ENCODE assay signal across 8 cellular contexts in the genomic region with DNA sequence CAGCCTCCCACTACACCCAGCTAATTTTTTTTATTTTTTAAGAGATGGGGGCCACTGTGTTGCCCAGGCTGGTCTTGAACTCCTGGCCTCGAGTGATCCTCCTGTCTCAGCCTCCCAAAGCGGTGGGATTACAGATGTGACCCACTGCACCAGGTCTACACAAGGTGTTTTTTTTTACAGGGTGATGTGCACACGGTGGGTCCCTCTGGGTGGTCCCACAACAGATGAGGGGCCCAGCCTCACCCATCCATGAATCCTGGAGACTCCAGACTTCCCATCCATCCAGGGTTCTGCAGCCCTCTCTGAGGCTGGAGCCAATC. TPM values are rescaled to one million over a fixed set of nuclear protein-coding genes. Genes with fewer than 3 reads are reported as not detected.
DNase-seq lines count a peak whose midpoint lies in the region; ATAC-seq and TF ChIP-seq lines count a peak whose summit lies in the region.

No MANE protein-coding gene starts in this region.

- H3K9ac ChIP-seq in skeletal muscle tissue (ENCODE audit: low read depth in 1 of 3, low read length in 3 of 3): peak overlapping the region; percentile 61 to 85 (median 80)

- H3K27me3 Mint-ChIP-seq in GM23338 (ENCODE audit: insufficient read depth, low read depth, poor library complexity) (peaks cover 58% of the 10 kb centered on the region), T-helper 17 cell (no peaks in the 10 kb centered on the region)

- H3K27ac ChIP-seq in GM23338 (ENCODE audit: low read depth) (no peak overlapping the region), foreskin keratinocyte (peak overlapping the region; percentile 29), skeletal muscle tissue (ENCODE audit: low read depth, low read length) (peak overlapping the region; percentile 90)

- H3K27me3 ChIP-seq in GM23338 (ENCODE audit: insufficient read depth) (peaks cover 67% of the 10 kb centered on the region), foreskin keratinocyte (peaks cover 47% of the 10 kb centered on the region), skeletal muscle tissue (ENCODE audit: control insufficient read depth in 3 of 3, insufficient read depth in 3 of 3, low read length in 3 of 3) (no peaks in the 10 kb centered on the region)

- DNase-seq in GM23338 (ENCODE audit: low spot score) (no peak), T-helper 17 cell (no peak), foreskin keratinocyte (no peak), DMS79 (lab: John Stamatoyannopoulos, UW) (no peak), NCI-H2171 treated with DMSO at 0.1 percent for 48 hours (lab: John Stamatoyannopoulos, UW) (no peak)

- H3K9me3 ChIP-seq in T-helper 17 cell (ENCODE audit: control insufficient read depth, low read length, poor library complexity, severe bottlenecking) (no peaks in the 10 kb centered on the region), skeletal muscle tissue (ENCODE audit: control insufficient read depth in 3 of 3, low read length in 3 of 3) (no peaks in the 10 kb centered on the region)

- H3K9me3 Mint-ChIP-seq in GM23338: no peaks in the 10 kb centered on the region; the same call in 2 of the 3 replicates

- no peaks in the 10 kb centered on the region for H3K36me3 ChIP-seq in GM23338 (ENCODE audit: insufficient read depth)
- H3K36me3 ChIP-seq in skeletal muscle tissue (ENCODE audit: control insufficient read depth in 3 of 3, insufficient read depth in 3 of 3, low read length in 3 of 3): peaks cover 11 to 28% (median 17%) of the 10 kb centered on the region in 3 donors

- H3F3A ChIP-seq in GM23338 (replicated peaks; ENCODE audit: low read depth): no peaks in the 10 kb centered on the region

- H3K36me3 Mint-ChIP-seq in GM23338 (ENCODE audit: low read depth): no peaks in the 10 kb centered on the region
- H3K36me3 Mint-ChIP-seq in T-helper 17 cell (ENCODE audit: low read depth): peaks cover 17% of the 10 kb centered on the region

- H3K4me3 ChIP-seq in GM23338 (peak overlapping the region; percentile 62), skeletal muscle tissue (ENCODE audit: low read length in 3 of 3) (peak overlapping the region; percentile 63 to 77 (median 66))

- H3K4me1 ChIP-seq in GM23338 (ENCODE audit: insufficient read depth) (no peaks in the 10 kb centered on the region; the same call in 1 of the 2 replicates), foreskin keratinocyte (no peaks in the 10 kb centered on the region), skeletal muscle tissue (ENCODE audit: control insufficient read depth in 3 of 3, insufficient read depth in 3 of 3, low read length in 3 of 3) (peaks cover 23 to 43% (median 33%) of the 10 kb centered on the region in 3 donors)

- TF ChIP-seq CTCF in GM23338 (conservative IDR thresholded peaks at IDR 0.05; ENCODE audit: low read depth in 2 of 2) (no peak), foreskin keratinocyte (conservative IDR thresholded peaks at IDR 0.05) (no peak)

- H3K27ac Mint-ChIP-seq in GM23338 (no peak overlapping the region), T-helper 17 cell (peak overlapping the region; percentile 99)

- no peaks in the 10 kb centered on the region for H3K9me2 ChIP-seq in GM23338 (ENCODE audit: insufficient read depth)

- H3K4me2 ChIP-seq in GM23338: peak overlapping the region; percentile 77

- H3K4me3 Mint-ChIP-seq in GM23338: peak overlapping the region; percentile 23; the same call in 2 of the 3 replicates
- peak overlapping the region; percentile 85 for H3K4me3 Mint-ChIP-seq in T-helper 17 cell

- H2AFZ ChIP-seq in GM23338: no peak overlapping the region

- no peak for ATAC-seq in GM23338
- no peak for ATAC-seq in T-helper 17 cell
- no peak for ATAC-seq in foreskin keratinocyte
- ATAC-seq in HG03469 (IDR thresholded peaks at IDR 0.05; ENCODE audit: unreplicated experiment): no peak
- ATAC-seq in HG03280 (IDR thresholded peaks at IDR 0.05; ENCODE audit: unreplicated experiment): no peak

- H3K4me1 Mint-ChIP-seq in GM23338: no peaks in the 10 kb centered on the region
- H3K4me1 Mint-ChIP-seq in T-helper 17 cell: peaks cover 34% of the 10 kb centered on the region

- H3K79me2 ChIP-seq in GM23338 (replicated peaks; ENCODE audit: insufficient read depth): no peaks in the 10 kb centered on the region

- H4K20me1 ChIP-seq in GM23338 (replicated peaks; ENCODE audit: insufficient read depth): no peaks in the 10 kb centered on the region; the same call in 1 of the 2 replicates

TF ChIP-seq in GM23338, 12 proteins besides CTCF, POLR2A, EP300 and RAD21:
- TF ChIP-seq ZNF331 (CRISPR knock-in tag; IDR thresholded peaks at IDR 0.05; ENCODE audit: low read depth) (no peak), EZH2phosphoT487 (IDR thresholded peaks at IDR 0.05; ENCODE audit: unreplicated experiment) (no peak), ZNF114 (CRISPR knock-in tag; IDR thresholded peaks at IDR 0.05) (no peak)
- TF ChIP-seq, protein P1, sequence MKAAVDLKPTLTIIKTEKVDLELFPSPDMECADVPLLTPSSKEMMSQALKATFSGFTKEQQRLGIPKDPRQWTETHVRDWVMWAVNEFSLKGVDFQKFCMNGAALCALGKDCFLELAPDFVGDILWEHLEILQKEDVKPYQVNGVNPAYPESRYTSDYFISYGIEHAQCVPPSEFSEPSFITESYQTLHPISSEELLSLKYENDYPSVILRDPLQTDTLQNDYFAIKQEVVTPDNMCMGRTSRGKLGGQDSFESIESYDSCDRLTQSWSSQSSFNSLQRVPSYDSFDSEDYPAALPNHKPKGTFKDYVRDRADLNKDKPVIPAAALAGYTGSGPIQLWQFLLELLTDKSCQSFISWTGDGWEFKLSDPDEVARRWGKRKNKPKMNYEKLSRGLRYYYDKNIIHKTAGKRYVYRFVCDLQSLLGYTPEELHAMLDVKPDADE (IDR thresholded peaks at IDR 0.05): no peak

RNA-seq across cellular contexts. Expression of gene KLF2, which starts 0.6 kb away (rescaled TPM):
- 0.89 and 0.90 TPM in 2 replicates for total RNA-seq in GM23338 (2014; rRNA removed; shearing (Covaris generic))
- polyA plus RNA-seq in GM23338 (2016; fragmentation: Nextera tagmentation; extraction: Ambion mirVana) (0.43 TPM in 1 of 2 replicates, not detected in the other), foreskin keratinocyte (0.22 and 0.32 TPM in 2 replicates)
- total RNA-seq in T-helper 17 cell (100 to 1,000 TPM; 465 to 578 TPM), foreskin keratinocyte (0.32 and 0.65 TPM in 2 replicates), skeletal muscle tissue (14.1 TPM)

Comparison
In these comparisons a context has a peak if more than half of its experiments do, and no peak if none do; other contexts are left out.
1. RNA of gene KLF2, which starts 0.6 kb away (total RNA-seq): 465 to 578 TPM in T-helper 17 cell; 14.1 TPM in skeletal muscle tissue (single experiment), 0.89 to 0.90 TPM in GM23338 and 0.32 to 0.65 TPM in foreskin keratinocyte; every median in the first group is over 10 times any median in the second.